Comparison of ENCODE assay signal across 8 cellular contexts in the genomic region with DNA sequence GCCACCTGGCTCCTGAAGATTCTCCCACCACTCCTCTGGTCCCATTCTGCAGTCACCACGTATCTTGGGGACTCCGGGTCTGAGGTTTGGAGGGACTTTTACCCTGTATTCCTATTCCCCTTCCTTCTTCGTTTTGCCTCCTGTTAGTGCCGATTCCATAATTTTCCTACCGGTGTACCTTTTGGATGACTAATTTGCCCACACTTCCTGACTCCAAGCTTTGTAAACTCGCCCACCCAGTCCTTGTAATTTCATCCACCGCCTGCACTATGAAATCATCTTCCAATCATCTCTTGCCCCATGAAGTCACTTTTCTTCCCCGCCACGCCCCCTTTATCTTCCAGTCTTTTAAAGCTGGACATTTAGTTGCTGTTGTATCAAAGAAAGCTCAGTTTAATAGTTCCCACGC. TPM values are rescaled to one million over a fixed set of nuclear protein-coding genes. Genes with fewer than 3 reads are reported as not detected.
A peak's percentile ranks its signal among the peaks of the same experiment; 100 is the strongest.
DNase-seq lines count a peak whose midpoint lies in the region; ATAC-seq and TF ChIP-seq lines count a peak whose summit lies in the region.

No MANE protein-coding gene starts in this region.

- H3K4me3 ChIP-seq in SJSA1 (peak overlapping the region; percentile 85), choroid plexus epithelial cell (ENCODE audit: low read depth, low read length) (peak overlapping the region; percentile 89), testis (peak overlapping the region; percentile 77 to 93)

- ATAC-seq in GM19351 (IDR thresholded peaks at IDR 0.05; ENCODE audit: unreplicated experiment) (peak; percentile 9), HG03571 (IDR thresholded peaks at IDR 0.05; ENCODE audit: unreplicated experiment) (peak; percentile 2), GM18858 (IDR thresholded peaks at IDR 0.05; ENCODE audit: unreplicated experiment) (no peak)

- H3K27ac ChIP-seq in SJSA1 (peak overlapping the region; percentile 97), testis (peak overlapping the region; percentile 78 to 84)

- no peaks in the 10 kb centered on the region; the same call in 1 of the 2 replicates for H3K27me3 ChIP-seq in SJSA1 (replicated peaks)
- H3K27me3 ChIP-seq in testis: no peaks in the 10 kb centered on the region

- intact Hi-C loops in testis (cut with DNase I; ENCODE audit: low total_unique reads): no loop called here

- H3K36me3 ChIP-seq in SJSA1 (peaks cover 13% of the 10 kb centered on the region), testis (ENCODE audit: low read depth, missing control alignments) (no peaks in the 10 kb centered on the region)

- no peak for TF ChIP-seq POLR2A in testis (IDR thresholded peaks at IDR 0.05)

- no peak for TF ChIP-seq CTCF in choroid plexus epithelial cell (conservative IDR thresholded peaks at IDR 0.05; ENCODE audit: low read depth, low read length)
- no peak for TF ChIP-seq CTCF in testis (IDR thresholded peaks at IDR 0.05)

- H3K9me3 ChIP-seq in SJSA1 (replicated peaks): no peaks in the 10 kb centered on the region
- H3K9me3 ChIP-seq in testis: no peaks in the 10 kb centered on the region

- peak; percentile 61 for DNase-seq in COLO829 (ENCODE audit: low spot score)
- peak; percentile 27 to 56 for DNase-seq in SJSA1 (ENCODE audit: low read depth in 1 of 2, low spot score in 2 of 2)
- DNase-seq in choroid plexus epithelial cell (ENCODE audit: low read depth): peak; percentile 86
- DNase-seq in lung microvascular endothelial cell (ENCODE audit: low read depth in 2 of 2): peak; percentile 48 to 74
- DNase-seq in testis: peak; percentile 74

- peaks cover 8% of the 10 kb centered on the region for H3K4me1 ChIP-seq in SJSA1 (replicated peaks)
- peaks cover 10% of the 10 kb centered on the region for H3K4me1 ChIP-seq in testis

- 1 to 2% methylated on average over 10 of the region's 10 CpGs for WGBS in testis, 2 donors

RNA-seq across cellular contexts. Expression of gene UCHL3, which starts 0.6 kb away (rescaled TPM):
- total RNA-seq in SJSA1 (2014; rRNA removed; shearing (Covaris generic)): 37.1 and 43.0 TPM in 2 replicates
- total RNA-seq in lung microvascular endothelial cell: 30.4 and 33.3 TPM in 2 replicates
- total RNA-seq in testis: 10 to 100 TPM; 31.1 to 49.1 TPM
- polyA plus RNA-seq in testis (ENCODE audit: insufficient read depth, low read depth, low replicate concordance): 100 TPM

RNA-seq across cellular contexts. Expression of gene COMMD6, which starts 12.5 kb away (rescaled TPM):
- total RNA-seq in SJSA1 (2014; rRNA removed; shearing (Covaris generic)): 59.9 and 109 TPM in 2 replicates
- total RNA-seq in lung microvascular endothelial cell (40.3 and 81.5 TPM in 2 replicates), testis (10 to 100 TPM; 51.3 to 60.4 TPM)
- polyA plus RNA-seq in testis (ENCODE audit: insufficient read depth, low read depth, low replicate concordance): 166 TPM
